Comparison of ENCODE assay signal across 12 cellular contexts in genomic region chr11:80816454-80816847, GRCh38.
A peak's percentile ranks its signal among the peaks of the same experiment; 100 is the strongest.
DNase-seq lines count a peak whose midpoint lies in the region; ATAC-seq, FAIRE-seq and TF ChIP-seq lines count a peak whose summit lies in the region.
"Had no signal": no experiment of that assay in that cellular context is flagged by ENCODE, and none has a peak within 500 bp of the region (broad histone marks: within the 10 kb centered on the region; RNA-seq: fewer than 3 reads in every experiment).

No MANE protein-coding gene starts in this region.

- DNase-seq in 8988T (no peak), HFFc6 (no peak), activated gamma-delta T cell (lab: John Stamatoyannopoulos, UW) (no peak), GM19239 (ENCODE audit: insufficient read length, low spot score) (no peak)
- DNase-seq: BE2C, endodermal cell, midbrain, NCI-H146 had no signal

- H3K4me3 Mint-ChIP-seq in IgD-negative memory B cell (peak overlapping the region in 1 of 4 donors; percentile 54), HFFc6 (no peak overlapping the region)
- H3K4me3 Mint-ChIP-seq: endodermal cell had no signal

- H3K4me1 Mint-ChIP-seq in IgD-negative memory B cell (peaks cover 19 to 21% (median 20%) of the 10 kb centered on the region in 3 donors), HFFc6 (ENCODE audit: low read depth) (no peaks in the 10 kb centered on the region)

- H3K36me3 Mint-ChIP-seq in IgD-negative memory B cell = peaks cover 1% of the 10 kb centered on the region
- H3K36me3 Mint-ChIP-seq in HFFc6 (ENCODE audit: low read depth) = no peaks in the 10 kb centered on the region

- H3K27me3 Mint-ChIP-seq in IgD-negative memory B cell (no peaks in the 10 kb centered on the region), HFFc6 (ENCODE audit: insufficient read depth) (no peaks in the 10 kb centered on the region)

- TF ChIP-seq POLR2A in GM18505 (IDR thresholded peaks at IDR 0.05; ENCODE audit: borderline replicate concordance, extremely low read depth, insufficient read depth, insufficient read length) = no peak

- ATAC-seq in GM18505 (IDR thresholded peaks at IDR 0.05; ENCODE audit: unreplicated experiment) (peak; percentile 49), GM21367 (IDR thresholded peaks at IDR 0.05; ENCODE audit: unreplicated experiment) (peak; percentile 31), HG02973 (IDR thresholded peaks at IDR 0.05; ENCODE audit: unreplicated experiment) (peak; percentile 40)

- no peak for FAIRE-seq in GM19239 (lab: Jason Lieb, UNC)

- H3K9me3 Mint-ChIP-seq in IgD-negative memory B cell (no peaks in the 10 kb centered on the region), HFFc6 (peaks cover 40% of the 10 kb centered on the region)
- H3K9me3 Mint-ChIP-seq: endodermal cell had no signal

- TF ChIP-seq CTCF in HFFc6 (IDR thresholded peaks at IDR 0.05) = no peak

- H3K27ac Mint-ChIP-seq in IgD-negative memory B cell (peak overlapping the region; percentile 13 to 75 (median 58)), HFFc6 (no peak overlapping the region)
- H3K27ac Mint-ChIP-seq: endodermal cell had no signal
